In genomic region chr12:65278576-65279386, GRCh38 we compare ENCODE assay signal across 8 cellular contexts. TPM values are rescaled to one million over a fixed set of nuclear protein-coding genes. Genes with fewer than 3 reads are reported as not detected.
DNase-seq lines count a peak whose midpoint lies in the region; ATAC-seq and TF ChIP-seq lines count a peak whose summit lies in the region.

TSS of gene MSRB3 (plus strand) at chr12:65278683. CDS start at chr12:65308580, 29,897 bp downstream.

- no peaks in the 10 kb centered on the region for H3K27me3 ChIP-seq in thymus (ENCODE audit: control insufficient read depth, insufficient read depth)

- no peak for TF ChIP-seq CTCF in epithelial cell of proximal tubule (conservative IDR thresholded peaks at IDR 0.05; ENCODE audit: low read depth, low read length)

- POLR2A ChIA-PET in activated CD4-positive, alpha-beta T cell treated with anti-CD3 and anti-CD28 coated beads, Interleukin-2, amount 10 ng/mL, durations not matched to agents 7 days and 5 days (lab: Charles Lee) = no interaction called here

- peaks cover 1% of the 10 kb centered on the region for H3K36me3 Mint-ChIP-seq in activated CD4-positive, alpha-beta T cell treated with anti-CD3 and anti-CD28 coated beads, Interleukin-2, amount 10 ng/mL, durations not matched to agents 7 days and 5 days (ENCODE audit: low read depth)

- WGBS in mesodermal cell (ENCODE audit: insufficient coverage in 2 of 2), 2 experiments = 0 to 1% methylated on average over 54 to 68 of the region's 88 CpGs
- under 1% methylated on average over 88 of the region's 88 CpGs for WGBS in thymus

- H3K4me3 ChIP-seq in epithelial cell of proximal tubule (ENCODE audit: low read depth, low read length) (peak within 1 kb of the TSS; percentile 90), mesodermal cell (ENCODE audit: extremely low read depth, insufficient read depth, low read length, poor library complexity, severe bottlenecking) (peak within 1 kb of the TSS; percentile 78), thymus (ENCODE audit: low read length) (peak within 1 kb of the TSS; percentile 71)

- peak; percentile 48 for ATAC-seq in GM19324 (IDR thresholded peaks at IDR 0.05; ENCODE audit: low FRiP score, unreplicated experiment)
- ATAC-seq in HG03565 (IDR thresholded peaks at IDR 0.05; ENCODE audit: unreplicated experiment) = peak; percentile 45

- peaks cover 3% of the 10 kb centered on the region for H3K4me1 Mint-ChIP-seq in activated CD4-positive, alpha-beta T cell treated with anti-CD3 and anti-CD28 coated beads, Interleukin-2, amount 10 ng/mL, durations not matched to agents 7 days and 5 days

- no peaks in the 10 kb centered on the region for H3K36me3 ChIP-seq in mesodermal cell (ENCODE audit: control insufficient read depth, insufficient read depth, low read length)
- H3K36me3 ChIP-seq in thymus (ENCODE audit: control insufficient read depth, insufficient read depth) = no peaks in the 10 kb centered on the region

- no peaks in the 10 kb centered on the region for H3K9me3 ChIP-seq in mesodermal cell (ENCODE audit: control insufficient read depth, low read length)
- H3K9me3 ChIP-seq in thymus (ENCODE audit: control insufficient read depth) = peaks cover 1% of the 10 kb centered on the region

- DNase-seq in CD1c-positive myeloid dendritic cell (ENCODE audit: extremely low spot score) (peak; percentile 26), epithelial cell of proximal tubule (ENCODE audit: low read depth) (no peak)
- peak; percentile 19 for DNase-seq in activated CD4-positive, alpha-beta T cell treated with anti-CD3 and anti-CD28 coated beads, Interleukin-2, amount 10 ng/mL, durations not matched to agents 7 days and 5 days
- DNase-seq in effector CD4-positive, alpha-beta T cell = no peak

- H3K27me3 Mint-ChIP-seq in activated CD4-positive, alpha-beta T cell treated with anti-CD3 and anti-CD28 coated beads, Interleukin-2, amount 10 ng/mL, durations not matched to agents 7 days and 5 days = peaks cover 63% of the 10 kb centered on the region

- no peak within 1 kb of the TSS for H3K27ac Mint-ChIP-seq in activated CD4-positive, alpha-beta T cell treated with anti-CD3 and anti-CD28 coated beads, Interleukin-2, amount 10 ng/mL, durations not matched to agents 7 days and 5 days

- H3K9me3 Mint-ChIP-seq in activated CD4-positive, alpha-beta T cell treated with anti-CD3 and anti-CD28 coated beads, Interleukin-2, amount 10 ng/mL, durations not matched to agents 7 days and 5 days = no peaks in the 10 kb centered on the region

- H3K27ac ChIP-seq in mesodermal cell (ENCODE audit: low read depth, low read length, severe bottlenecking) = peak within 1 kb of the TSS; percentile 88
- peak within 1 kb of the TSS; percentile 3 for H3K27ac ChIP-seq in thymus (ENCODE audit: low read depth)

- H3K4me1 ChIP-seq in mesodermal cell (ENCODE audit: control insufficient read depth, insufficient read depth, low read length, poor library complexity, severe bottlenecking) = peaks cover 5% of the 10 kb centered on the region
- no peaks in the 10 kb centered on the region for H3K4me1 ChIP-seq in thymus (ENCODE audit: control insufficient read depth, insufficient read depth, low read length)

- CTCF ChIA-PET in activated CD4-positive, alpha-beta T cell treated with anti-CD3 and anti-CD28 coated beads, Interleukin-2, amount 10 ng/mL, durations not matched to agents 7 days and 5 days (lab: Charles Lee) = no interaction called here

- H3K4me3 Mint-ChIP-seq in activated CD4-positive, alpha-beta T cell treated with anti-CD3 and anti-CD28 coated beads, Interleukin-2, amount 10 ng/mL, durations not matched to agents 7 days and 5 days = peak within 1 kb of the TSS; percentile 49

RNA-seq across cellular contexts. Expression of gene MSRB3, which starts in this region (rescaled TPM):
- not detected for total RNA-seq in activated CD4-positive, alpha-beta T cell treated with anti-CD3 and anti-CD28 coated beads, Interleukin-2, amount 10 ng/mL, durations not matched to agents 7 days and 5 days
- 4.0 and 11.4 TPM in 2 replicates for total RNA-seq in epithelial cell of proximal tubule
- 26.5 TPM for polyA plus RNA-seq in mesodermal cell (2013, experiment 1 of 2)
- polyA plus RNA-seq in mesodermal cell (2013, experiment 2 of 2) = 25.9 TPM
- 9.7 TPM for polyA plus RNA-seq in thymus

Comparison
In these comparisons a context has a peak if more than half of its experiments do, and no peak if none do; other contexts are left out.
1. Peak in DNase-seq in activated CD4-positive, alpha-beta T cell treated with anti-CD3 and anti-CD28 coated beads, Interleukin-2, amount 10 ng/mL, durations not matched to agents 7 days and 5 days; RNA of the gene not detected or under 1 TPM.